Comparison of ENCODE assay signal across 1 cellular context in genomic region chr15:69200773-69201745, GRCh38.
TF ChIP-seq lines count a peak whose summit lies in the region.

No MANE protein-coding gene starts in this region.

TF ChIP-seq in WTC11, 78 proteins besides CTCF, POLR2A, EP300 and RAD21 (continued from another document):
- TF ChIP-seq, protein P1, sequence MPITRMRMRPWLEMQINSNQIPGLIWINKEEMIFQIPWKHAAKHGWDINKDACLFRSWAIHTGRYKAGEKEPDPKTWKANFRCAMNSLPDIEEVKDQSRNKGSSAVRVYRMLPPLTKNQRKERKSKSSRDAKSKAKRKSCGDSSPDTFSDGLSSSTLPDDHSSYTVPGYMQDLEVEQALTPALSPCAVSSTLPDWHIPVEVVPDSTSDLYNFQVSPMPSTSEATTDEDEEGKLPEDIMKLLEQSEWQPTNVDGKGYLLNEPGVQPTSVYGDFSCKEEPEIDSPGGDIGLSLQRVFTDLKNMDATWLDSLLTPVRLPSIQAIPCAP (CRISPR knock-in tag; IDR thresholded peaks at IDR 0.05) = no peak
- TF ChIP-seq TEAD1 (CRISPR knock-in tag; IDR thresholded peaks at IDR 0.05) = no peak
